In the genomic region with DNA sequence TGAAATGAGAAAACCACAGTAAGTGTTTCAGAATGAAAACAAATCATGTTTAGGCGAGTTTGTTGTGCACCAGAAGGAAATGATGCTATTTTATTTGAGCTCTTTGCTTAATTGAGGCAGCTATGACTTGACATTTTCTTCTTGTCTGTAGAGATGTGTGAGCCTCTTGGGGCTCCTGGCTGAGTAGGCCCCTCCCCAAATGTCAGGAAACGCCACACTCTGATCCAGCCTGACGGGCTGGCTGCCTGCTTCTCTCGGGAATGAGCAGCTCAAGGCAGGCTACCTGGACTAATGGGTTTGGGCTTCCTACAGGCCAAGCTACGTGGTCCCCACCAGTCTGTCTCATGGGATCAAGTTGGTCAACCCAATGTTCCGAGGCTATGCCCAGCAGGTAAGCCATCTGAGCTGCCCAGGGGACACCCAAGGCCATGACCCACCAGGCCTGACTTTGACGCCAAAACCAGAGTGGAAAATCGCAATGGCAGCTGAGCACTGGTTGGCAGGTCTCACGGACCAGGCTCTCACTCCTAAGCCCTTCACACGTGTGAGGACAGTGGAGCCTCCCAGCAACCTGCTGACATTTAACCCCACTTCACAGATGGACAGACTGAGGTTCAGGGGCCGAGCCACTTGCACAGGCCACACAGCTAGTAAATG, we compare ENCODE assay signal across 19 cellular contexts. TPM values are rescaled to one million over a fixed set of nuclear protein-coding genes. Genes with fewer than 3 reads are reported as not detected.
DNase-seq lines count a peak whose midpoint lies in the region; ATAC-seq and TF ChIP-seq lines count a peak whose summit lies in the region.
"Had no signal": no experiment of that assay in that cellular context is flagged by ENCODE, and none has a peak within 500 bp of the region (broad histone marks: within the 10 kb centered on the region; RNA-seq: fewer than 3 reads in every experiment).

No MANE protein-coding gene starts in this region.

- TF ChIP-seq CTCF in nephron progenitor cell (IDR thresholded peaks at IDR 0.05), result no peak

- H3K4me3 ChIP-seq in Karpas-422 (ENCODE audit: low read length), result no peak overlapping the region
- H3K4me3 ChIP-seq: left lung, skin epidermis had no signal

- ATAC-seq in activated CD8-positive, alpha-beta memory T cell treated with anti-CD3 and anti-CD28 coated beads, Interleukin-2, amount 10 ng/mL, durations not matched to agents 7 days and 5 days, result no peak
- ATAC-seq: foreskin keratinocyte; left lung; stimulated activated naive B cell treated with anti-CD40 and anti-IgM and Interleukin-4, amounts not matched to agents 10 μg/mL and 1 μg/mL and 100 μg/mL, for 72 hours; WTC11 had no signal

- no peaks in the 10 kb centered on the region for H4K20me1 ChIP-seq in Karpas-422 (ENCODE audit: insufficient read depth, low read depth, low read length)

- no peaks in the 10 kb centered on the region for H3K9me2 ChIP-seq in Karpas-422 (replicated peaks; ENCODE audit: insufficient read depth, low read length)

- H3K9me3 ChIP-seq in Karpas-422 (ENCODE audit: low read length), result no peaks in the 10 kb centered on the region
- H3K9me3 ChIP-seq: left lung had no signal

- no peaks in the 10 kb centered on the region for H3K9me3 Mint-ChIP-seq in activated CD8-positive, alpha-beta memory T cell treated with anti-CD3 and anti-CD28 coated beads, Interleukin-2, amount 10 ng/mL, durations not matched to agents 7 days and 5 days (ENCODE audit: low read depth)
- H3K9me3 Mint-ChIP-seq in activated naive CD8-positive, alpha-beta T cell treated with anti-CD3 and anti-CD28 coated beads for 36 hours, result no peaks in the 10 kb centered on the region
- H3K9me3 Mint-ChIP-seq in nephron progenitor cell, result no peaks in the 10 kb centered on the region
- H3K9me3 Mint-ChIP-seq: stimulated activated naive B cell treated with anti-CD40 and anti-IgM and Interleukin-4, amounts not matched to agents 10 μg/mL and 1 μg/mL and 100 μg/mL, for 72 hours; WTC11 had no signal

- H3K4me1 ChIP-seq in Karpas-422 (ENCODE audit: low read length), result peaks cover 15% of the 10 kb centered on the region
- H3K4me1 ChIP-seq: parathyroid adenoma had no signal

- no peaks in the 10 kb centered on the region for H3K36me3 ChIP-seq in Karpas-422 (ENCODE audit: insufficient read depth, low read length)

- no peaks in the 10 kb centered on the region for H3K27me3 Mint-ChIP-seq in activated CD8-positive, alpha-beta memory T cell treated with anti-CD3 and anti-CD28 coated beads, Interleukin-2, amount 10 ng/mL, durations not matched to agents 7 days and 5 days
- no peaks in the 10 kb centered on the region for H3K27me3 Mint-ChIP-seq in activated naive CD8-positive, alpha-beta T cell treated with anti-CD3 and anti-CD28 coated beads for 36 hours
- H3K27me3 Mint-ChIP-seq in nephron progenitor cell (ENCODE audit: low read depth, poor library complexity), result peaks cover 6% of the 10 kb centered on the region
- H3K27me3 Mint-ChIP-seq: stimulated activated naive B cell treated with anti-CD40 and anti-IgM and Interleukin-4, amounts not matched to agents 10 μg/mL and 1 μg/mL and 100 μg/mL, for 72 hours had no signal

- no peak overlapping the region for H3K4me2 ChIP-seq in Karpas-422 (ENCODE audit: low read depth, low read length, poor library complexity, severe bottlenecking)

- no peak overlapping the region for H3K9ac ChIP-seq in Karpas-422 (ENCODE audit: low read length)
- H3K9ac ChIP-seq: parathyroid adenoma had no signal

- DNase-seq in activated CD8-positive, alpha-beta memory T cell treated with anti-CD3 and anti-CD28 coated beads, Interleukin-2, amount 10 ng/mL, durations not matched to agents 7 days and 5 days, result peak; percentile 61
- no peak for DNase-seq in activated CD8-positive, alpha-beta memory T cell treated with anti-CD3 and anti-CD28 coated beads, Interleukin-2, amount 50 U/mL, for 4 hours
- DNase-seq in Karpas-422 (no peak), nephron progenitor cell (no peak), NCI-H1417 treated with DMSO at 0.1 percent for 48 hours (lab: John Stamatoyannopoulos, UW) (no peak), activated gamma-delta T cell treated with Interleukin-2 at 50 U/mL for 16 hours (no peak)
- no peak for DNase-seq in activated naive CD8-positive, alpha-beta T cell treated with anti-CD3 and anti-CD28 coated beads for 36 hours
- DNase-seq in effector CD8-positive, alpha-beta T cell (lab: John Stamatoyannopoulos, UW), result no peak
- DNase-seq: EL; foreskin keratinocyte; NCI-H1694; NK-92 treated with Interleukin-12 subunit alpha and Interleukin-12 subunit beta, amount 100 ng/mL, for 24 hours; RPMI8226; stimulated activated naive B cell treated with anti-CD40 and anti-IgM and Interleukin-4, amounts not matched to agents 10 μg/mL and 1 μg/mL and 100 μg/mL, for 72 hours; SW 1271 had no signal

- no peaks in the 10 kb centered on the region for H3K27me3 ChIP-seq in Karpas-422 (ENCODE audit: low read length)
- H3K27me3 ChIP-seq: foreskin keratinocyte, left lung had no signal

- peak overlapping the region; percentile 90 for H3K27ac Mint-ChIP-seq in activated CD8-positive, alpha-beta memory T cell treated with anti-CD3 and anti-CD28 coated beads, Interleukin-2, amount 10 ng/mL, durations not matched to agents 7 days and 5 days
- H3K27ac Mint-ChIP-seq in activated naive CD8-positive, alpha-beta T cell treated with anti-CD3 and anti-CD28 coated beads for 36 hours, result peak overlapping the region; percentile 92
- H3K27ac Mint-ChIP-seq in nephron progenitor cell, result peak overlapping the region; percentile 25
- H3K27ac Mint-ChIP-seq: stimulated activated naive B cell treated with anti-CD40 and anti-IgM and Interleukin-4, amounts not matched to agents 10 μg/mL and 1 μg/mL and 100 μg/mL, for 72 hours; WTC11 had no signal

- no peaks in the 10 kb centered on the region for H3K79me2 ChIP-seq in Karpas-422 (ENCODE audit: low read length)
- H3K79me2 ChIP-seq: parathyroid adenoma had no signal

- CTCF ChIA-PET in activated CD8-positive, alpha-beta memory T cell treated with anti-CD3 and anti-CD28 coated beads, Interleukin-2, amount 10 ng/mL, durations not matched to agents 7 days and 5 days (lab: Charles Lee), result interaction anchor here (0.8 to 12.0 kb wide), 10 partner anchors 9 to 164 kb away, joined by 3 to 110 read pairs (median 3); no protein-coding TSS in a partner anchor

- no peak overlapping the region for H2AFZ ChIP-seq in Karpas-422 (ENCODE audit: low read length)
- H2AFZ ChIP-seq: parathyroid adenoma had no signal

- peaks cover 59% of the 10 kb centered on the region for H3K36me3 Mint-ChIP-seq in activated CD8-positive, alpha-beta memory T cell treated with anti-CD3 and anti-CD28 coated beads, Interleukin-2, amount 10 ng/mL, durations not matched to agents 7 days and 5 days
- H3K36me3 Mint-ChIP-seq in activated naive CD8-positive, alpha-beta T cell treated with anti-CD3 and anti-CD28 coated beads for 36 hours, result peaks cover 45% of the 10 kb centered on the region
- peaks cover 35% of the 10 kb centered on the region for H3K36me3 Mint-ChIP-seq in nephron progenitor cell (ENCODE audit: low read depth)

- H3K27ac ChIP-seq in Karpas-422 (ENCODE audit: low read length), result peak overlapping the region; percentile 25; the same call in 1 of the 2 replicates
- H3K27ac ChIP-seq: foreskin keratinocyte, left lung, parathyroid adenoma had no signal

- H3K4me3 Mint-ChIP-seq in activated CD8-positive, alpha-beta memory T cell treated with anti-CD3 and anti-CD28 coated beads, Interleukin-2, amount 10 ng/mL, durations not matched to agents 7 days and 5 days, result peak overlapping the region; percentile 53
- no peak overlapping the region for H3K4me3 Mint-ChIP-seq in activated naive CD8-positive, alpha-beta T cell treated with anti-CD3 and anti-CD28 coated beads for 36 hours
- no peak overlapping the region for H3K4me3 Mint-ChIP-seq in nephron progenitor cell
- H3K4me3 Mint-ChIP-seq: stimulated activated naive B cell treated with anti-CD40 and anti-IgM and Interleukin-4, amounts not matched to agents 10 μg/mL and 1 μg/mL and 100 μg/mL, for 72 hours; WTC11 had no signal

- peaks cover 93% of the 10 kb centered on the region for H3K4me1 Mint-ChIP-seq in activated CD8-positive, alpha-beta memory T cell treated with anti-CD3 and anti-CD28 coated beads, Interleukin-2, amount 10 ng/mL, durations not matched to agents 7 days and 5 days
- peaks cover 72% of the 10 kb centered on the region for H3K4me1 Mint-ChIP-seq in activated naive CD8-positive, alpha-beta T cell treated with anti-CD3 and anti-CD28 coated beads for 36 hours
- peaks cover 43% of the 10 kb centered on the region for H3K4me1 Mint-ChIP-seq in nephron progenitor cell
- H3K4me1 Mint-ChIP-seq: WTC11 had no signal

RNA-seq across cellular contexts. Expression of gene USP20, which starts 29.9 kb away (rescaled TPM):
- total RNA-seq in activated CD8-positive, alpha-beta memory T cell treated with anti-CD3 and anti-CD28 coated beads, Interleukin-2, amount 10 ng/mL, durations not matched to agents 7 days and 5 days, result 100 to 1,000 TPM; 114 to 155 TPM
- 11.7 and 40.3 TPM in 2 replicates for total RNA-seq in Karpas-422 (2014; rRNA removed; shearing (Covaris generic); ENCODE audit: low replicate concordance)
- total RNA-seq in activated naive CD8-positive, alpha-beta T cell treated with anti-CD3 and anti-CD28 coated beads for 36 hours, result 10 to 100 TPM; 51.1 to 55.4 TPM

RNA-seq across cellular contexts. Expression of gene C9orf78, which starts 30.0 kb away (rescaled TPM):
- total RNA-seq in activated CD8-positive, alpha-beta memory T cell treated with anti-CD3 and anti-CD28 coated beads, Interleukin-2, amount 10 ng/mL, durations not matched to agents 7 days and 5 days, result 10 to 100 TPM; 77.7 to 90.2 TPM
- total RNA-seq in Karpas-422 (2014; rRNA removed; shearing (Covaris generic); ENCODE audit: low replicate concordance), result 59.7 and 66.9 TPM in 2 replicates
- 10 to 100 TPM; 66.3 to 68.2 TPM for total RNA-seq in activated naive CD8-positive, alpha-beta T cell treated with anti-CD3 and anti-CD28 coated beads for 36 hours

RNA-seq across cellular contexts. Expression of gene TOR1A, which starts 41.2 kb away (rescaled TPM):
- total RNA-seq in activated CD8-positive, alpha-beta memory T cell treated with anti-CD3 and anti-CD28 coated beads, Interleukin-2, amount 10 ng/mL, durations not matched to agents 7 days and 5 days, result 10 to 100 TPM; 56.1 to 69.6 TPM
- total RNA-seq in Karpas-422 (2014; rRNA removed; shearing (Covaris generic); ENCODE audit: low replicate concordance), result 41.7 and 53.1 TPM in 2 replicates
- total RNA-seq in activated naive CD8-positive, alpha-beta T cell treated with anti-CD3 and anti-CD28 coated beads for 36 hours, result 10 to 100 TPM; 42.6 to 42.8 TPM

Comparison
In these comparisons a context has a peak if more than half of its experiments do, and no peak if none do; other contexts are left out.
1. H3K27ac Mint-ChIP-seq: peak in every context shown above with its lines; median percentile 92 in activated naive CD8-positive, alpha-beta T cell treated with anti-CD3 and anti-CD28 coated beads for 36 hours; 90 in activated CD8-positive, alpha-beta memory T cell treated with anti-CD3 and anti-CD28 coated beads, Interleukin-2, amount 10 ng/mL, durations not matched to agents 7 days and 5 days; 25 in nephron progenitor cell.